In the genomic region with DNA sequence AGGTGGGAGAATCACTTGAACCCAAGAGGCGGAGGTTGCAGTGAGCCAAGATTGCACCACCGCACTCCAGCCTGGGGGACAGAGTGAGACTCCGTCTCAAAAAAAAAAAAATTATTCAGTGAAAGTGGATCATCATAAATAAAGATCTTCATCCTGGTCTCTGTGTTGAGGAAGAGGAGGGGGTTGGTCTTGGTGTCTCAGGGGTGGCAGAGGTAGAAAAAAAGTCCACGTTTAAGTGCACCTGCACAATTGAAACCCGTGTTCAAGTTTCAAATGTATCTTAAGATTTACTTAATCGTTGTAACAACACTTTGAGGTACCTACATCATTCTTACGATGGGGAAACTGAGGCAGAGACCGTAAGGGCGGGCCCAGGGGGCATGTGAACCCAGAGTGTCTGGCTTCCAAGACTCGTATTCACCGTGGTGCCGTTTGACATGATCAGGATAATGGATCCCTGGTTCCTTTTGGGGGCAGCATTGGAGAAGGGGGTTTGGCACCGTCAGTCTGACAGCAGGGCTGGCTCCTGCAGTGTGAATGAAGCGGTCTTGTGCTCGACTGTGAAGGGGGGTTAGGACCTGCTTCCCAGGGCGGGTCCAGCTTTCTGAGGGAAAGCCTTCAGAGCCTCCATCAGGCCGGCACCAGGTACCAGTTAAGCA, we compare ENCODE assay signal across 8 cellular contexts. TPM values are rescaled to one million over a fixed set of nuclear protein-coding genes. Genes with fewer than 3 reads are reported as not detected.
DNase-seq lines count a peak whose midpoint lies in the region; ATAC-seq and TF ChIP-seq lines count a peak whose summit lies in the region.

No MANE protein-coding gene starts in this region.

- H3K4me1 Mint-ChIP-seq in stimulated activated naive CD8-positive, alpha-beta T cell treated with anti-CD3 and anti-CD28 coated beads, Interleukin-15, Interleukin-2, amounts not matched to agents 100 ng/mL and 50 ng/mL, for 24 hours (ENCODE audit: low read depth) = peaks cover 25% of the 10 kb centered on the region
- H3K4me1 Mint-ChIP-seq in neural progenitor cell = peaks cover 50% of the 10 kb centered on the region

- TF ChIP-seq CTCF in neural progenitor cell (IDR thresholded peaks at IDR 0.05) = no peak

- no peaks in the 10 kb centered on the region for H4K20me1 ChIP-seq in neural progenitor cell (ENCODE audit: low read depth)

- peaks cover 11% of the 10 kb centered on the region for H3K36me3 ChIP-seq in effector memory CD4-positive, alpha-beta T cell (ENCODE audit: control insufficient read depth, insufficient read depth, low read length)
- H3K36me3 ChIP-seq in neural progenitor cell = no peaks in the 10 kb centered on the region

- no peak overlapping the region for H3K9ac ChIP-seq in neural progenitor cell

- ATAC-seq in stimulated activated naive CD8-positive, alpha-beta T cell treated with anti-CD3 and anti-CD28 coated beads, Interleukin-15, Interleukin-2, amounts not matched to agents 100 U/mL and 50 U/mL, for 24 hours = no peak
- no peak for ATAC-seq in GM21360 (IDR thresholded peaks at IDR 0.05; ENCODE audit: unreplicated experiment)

- H3F3A ChIP-seq in neural progenitor cell (ENCODE audit: low read depth) = peaks cover 29% of the 10 kb centered on the region

- no peaks in the 10 kb centered on the region for H3K27me3 ChIP-seq in effector memory CD4-positive, alpha-beta T cell (replicated peaks; ENCODE audit: control insufficient read depth, insufficient read depth, low read length, poor library complexity, severe bottlenecking)
- H3K27me3 ChIP-seq in neural progenitor cell = no peaks in the 10 kb centered on the region

- no peaks in the 10 kb centered on the region for H3K9me3 Mint-ChIP-seq in stimulated activated naive CD8-positive, alpha-beta T cell treated with anti-CD3 and anti-CD28 coated beads, Interleukin-15, Interleukin-2, amounts not matched to agents 100 ng/mL and 50 ng/mL, for 24 hours
- no peaks in the 10 kb centered on the region for H3K9me3 Mint-ChIP-seq in neural progenitor cell

- H3K4me2 ChIP-seq in neural progenitor cell = peak overlapping the region; percentile 71

- intact Hi-C loops in posterior vena cava (cut with DNase I) = loop anchor here in 1 of 2 donors (2.0 kb wide), 1 partner anchor 23 kb away; no protein-coding TSS in a partner anchor

- H3K9me3 ChIP-seq in effector memory CD4-positive, alpha-beta T cell (ENCODE audit: control insufficient read depth, low read length) = no peaks in the 10 kb centered on the region
- no peaks in the 10 kb centered on the region for H3K9me3 ChIP-seq in neural progenitor cell (ENCODE audit: low read depth)

- no peaks in the 10 kb centered on the region for H3K79me2 ChIP-seq in neural progenitor cell (ENCODE audit: low read depth)

- peak overlapping the region; percentile 75 for H3K27ac ChIP-seq in effector memory CD4-positive, alpha-beta T cell (ENCODE audit: insufficient read depth, low read length, poor library complexity, severe bottlenecking)
- peak overlapping the region; percentile 95 for H3K27ac ChIP-seq in neural progenitor cell

- H3K4me3 ChIP-seq in effector memory CD4-positive, alpha-beta T cell (ENCODE audit: insufficient read depth, low read depth, low read length, poor library complexity, severe bottlenecking) = peak overlapping the region; percentile 52
- peak overlapping the region; percentile 52 for H3K4me3 ChIP-seq in neural progenitor cell

- DNase-seq in stimulated activated naive CD8-positive, alpha-beta T cell treated with anti-CD3 and anti-CD28 coated beads, Interleukin-15, Interleukin-2, amounts not matched to agents 100 U/mL and 50 U/mL, for 24 hours = no peak
- DNase-seq in NCI-H82 (lab: John Stamatoyannopoulos, UW) (peak; percentile 86), neural progenitor cell (ENCODE audit: low spot score) (no peak), posterior vena cava (ENCODE audit: low spot score) (no peak)
- DNase-seq in effector memory CD4-positive, alpha-beta T cell = no peak
- DNase-seq in stimulated activated CD4-positive, alpha-beta T cell treated with anti-CD3 and anti-CD28 coated beads, Interleukin-4, amount 100 ng/mL, for 4 hours = no peak

- peak overlapping the region; percentile 82 for H3K27ac Mint-ChIP-seq in stimulated activated naive CD8-positive, alpha-beta T cell treated with anti-CD3 and anti-CD28 coated beads, Interleukin-15, Interleukin-2, amounts not matched to agents 100 ng/mL and 50 ng/mL, for 24 hours
- peak overlapping the region; percentile 91 for H3K27ac Mint-ChIP-seq in neural progenitor cell

- H3K4me1 ChIP-seq in effector memory CD4-positive, alpha-beta T cell (ENCODE audit: control insufficient read depth, insufficient read depth, low read length, poor library complexity, severe bottlenecking) = peaks cover 15% of the 10 kb centered on the region
- H3K4me1 ChIP-seq in neural progenitor cell = peaks cover 6% of the 10 kb centered on the region

- peaks cover 9% of the 10 kb centered on the region for H3K36me3 Mint-ChIP-seq in stimulated activated naive CD8-positive, alpha-beta T cell treated with anti-CD3 and anti-CD28 coated beads, Interleukin-15, Interleukin-2, amounts not matched to agents 100 ng/mL and 50 ng/mL, for 24 hours (ENCODE audit: low read depth)
- peaks cover 2% of the 10 kb centered on the region for H3K36me3 Mint-ChIP-seq in neural progenitor cell

- H3K27me3 Mint-ChIP-seq in stimulated activated naive CD8-positive, alpha-beta T cell treated with anti-CD3 and anti-CD28 coated beads, Interleukin-15, Interleukin-2, amounts not matched to agents 100 ng/mL and 50 ng/mL, for 24 hours = no peaks in the 10 kb centered on the region
- H3K27me3 Mint-ChIP-seq in neural progenitor cell (ENCODE audit: insufficient read depth, low read depth) = peaks cover 3% of the 10 kb centered on the region

- H3K4me3 Mint-ChIP-seq in stimulated activated naive CD8-positive, alpha-beta T cell treated with anti-CD3 and anti-CD28 coated beads, Interleukin-15, Interleukin-2, amounts not matched to agents 100 ng/mL and 50 ng/mL, for 24 hours = peak overlapping the region; percentile 72
- H3K4me3 Mint-ChIP-seq in neural progenitor cell = peak overlapping the region; percentile 85

- no peak overlapping the region for H2AFZ ChIP-seq in neural progenitor cell (replicated peaks)

RNA-seq across cellular contexts. Expression of a gene that starts 32.9 kb away (rescaled TPM):
- total RNA-seq in neural progenitor cell (ENCODE audit: low replicate concordance) = 80.8 and 133 TPM in 2 replicates
- 100 to 1,000 TPM; 117 to 145 TPM for total RNA-seq in posterior vena cava

RNA-seq across cellular contexts. Expression of a gene that starts 57.9 kb away (rescaled TPM):
- total RNA-seq in neural progenitor cell (ENCODE audit: low replicate concordance) = 46.2 and 81.5 TPM in 2 replicates
- 100 to 1,000 TPM; 118 TPM for total RNA-seq in posterior vena cava
